15 cellular contexts compared by ENCODE assay signal in the genomic region with DNA sequence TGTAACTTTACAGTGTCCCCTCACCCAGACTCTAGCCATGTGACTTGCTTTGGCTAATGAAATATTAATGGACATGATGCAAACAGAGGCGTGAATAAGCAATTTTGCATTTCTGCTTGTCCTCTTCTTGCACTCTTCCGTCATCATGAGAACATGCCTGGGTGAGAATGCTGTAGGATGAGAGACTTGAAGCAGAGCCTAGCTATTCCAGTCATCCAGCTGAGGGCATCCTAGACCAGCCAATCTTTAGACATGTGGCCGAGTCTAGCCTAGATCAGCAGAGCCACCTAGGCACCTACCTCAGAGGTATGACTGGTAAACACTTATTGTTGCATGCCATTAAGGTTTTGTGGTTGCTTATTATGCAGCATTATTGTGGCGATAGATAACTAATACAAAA.
DNase-seq lines count a peak whose midpoint lies in the region; FAIRE-seq and TF ChIP-seq lines count a peak whose summit lies in the region.
"Had no signal": no experiment of that assay in that cellular context is flagged by ENCODE, and none has a peak within 500 bp of the region (broad histone marks: within the 10 kb centered on the region; RNA-seq: fewer than 3 reads in every experiment).

No MANE protein-coding gene starts in this region.

- no peaks in the 10 kb centered on the region for H3K4me1 ChIP-seq in BE2C

- H3K27me3 ChIP-seq in BE2C (no peaks in the 10 kb centered on the region), kidney epithelial cell (ENCODE audit: control insufficient read depth, insufficient read depth, low read length) (no peaks in the 10 kb centered on the region)
- H3K27me3 ChIP-seq: neutrophil had no signal

- H3K36me3 ChIP-seq in BE2C: no peaks in the 10 kb centered on the region
- no peaks in the 10 kb centered on the region for H3K36me3 ChIP-seq in kidney epithelial cell (ENCODE audit: control insufficient read depth, insufficient read depth, low read length)
- H3K36me3 ChIP-seq: neutrophil had no signal

- no peak for TF ChIP-seq POLR2A in H54 (IDR thresholded peaks at IDR 0.05; ENCODE audit: low read depth, low read length)

- H3K4me3 ChIP-seq in BE2C (ENCODE audit: low read depth, low read length): no peak overlapping the region
- no peak overlapping the region for H3K4me3 ChIP-seq in kidney epithelial cell (ENCODE audit: low read depth, low read length)
- H3K4me3 ChIP-seq: SK-N-MC had no signal

- peak; percentile 20 for FAIRE-seq in H54 (lab: Jason Lieb, UNC)
- FAIRE-seq in HTR-8/SVneo (lab: Jason Lieb, UNC): no peak

- DNase-seq in BE2C (peak; percentile 6), H54 (ENCODE audit: insufficient read length, low spot score) (no peak), SK-N-DZ (ENCODE audit: low spot score) (peak; percentile 22), kidney epithelial cell (ENCODE audit: low read depth) (no peak), NOMO-1 (lab: John Stamatoyannopoulos, UW; ENCODE audit: unreplicated experiment in 2 of 2) (no peak), nucleus accumbens (lab: John Stamatoyannopoulos, UW) (no peak), DMS 273 (lab: John Stamatoyannopoulos, UW; ENCODE audit: unreplicated experiment) (no peak), HTR-8/SVneo (ENCODE audit: insufficient read length, low spot score) (no peak)
- DNase-seq: activated CD8-positive, alpha-beta memory T cell treated with anti-CD3 and anti-CD28 coated beads, Interleukin-2, amount 50 U/mL, for 4 hours; CD4-positive, alpha-beta T cell; NCI-H1092; NCI-H69; stimulated activated CD4-positive, alpha-beta T cell treated with anti-CD3 and anti-CD28 coated beads, Interleukin-12 subunit alpha, Interleukin-12 subunit beta, amount 100 ng/mL, for 4 hours had no signal

- no peaks in the 10 kb centered on the region for H3K9me3 ChIP-seq in BE2C
- H3K9me3 ChIP-seq: neutrophil had no signal

- TF ChIP-seq CTCF in BE2C (IDR thresholded peaks at IDR 0.05; ENCODE audit: low read depth, low read length): peak; percentile 26; the same call in 1 of the 2 replicates
- TF ChIP-seq CTCF in kidney epithelial cell (IDR thresholded peaks at IDR 0.05; ENCODE audit: insufficient read depth, low read length, poor library complexity, severe bottlenecking): peak; percentile 19

Comparison
In these comparisons a context has a peak if more than half of its experiments do, and no peak if none do; other contexts are left out.
1. DNase-seq: peak in BE2C (single experiment) and SK-N-DZ (single experiment); none in H54 (single experiment), kidney epithelial cell (single experiment), NOMO-1 (0 of 2), nucleus accumbens (0 of 56), DMS 273 (single experiment) and HTR-8/SVneo (single experiment).